27 cellular contexts compared by ENCODE assay signal in genomic region chr18:28153485-28154065, GRCh38. TPM values are rescaled to one million over a fixed set of nuclear protein-coding genes. Genes with fewer than 3 reads are reported as not detected.
DNase-seq lines count a peak whose midpoint lies in the region; ATAC-seq and TF ChIP-seq lines count a peak whose summit lies in the region.
"Had no signal": no experiment of that assay in that cellular context is flagged by ENCODE, and none has a peak within 500 bp of the region (broad histone marks: within the 10 kb centered on the region; RNA-seq: fewer than 3 reads in every experiment).

No MANE protein-coding gene starts in this region.

- no peak overlapping the region for H3K27ac ChIP-seq in OCI-LY3 (ENCODE audit: low read length)
- H3K27ac ChIP-seq: ascending aorta, Peyer's patch, prostate gland, SJSA1, uterus had no signal

- H3K9me3 ChIP-seq in OCI-LY3 (ENCODE audit: insufficient read depth, low read length), result no peaks in the 10 kb centered on the region
- H3K9me3 ChIP-seq: ascending aorta, Peyer's patch, prostate gland, SJSA1, testis, uterus had no signal

- no peaks in the 10 kb centered on the region for H3K27me3 Mint-ChIP-seq in nephron progenitor cell (ENCODE audit: low read depth, poor library complexity)
- H3K27me3 Mint-ChIP-seq in stimulated activated memory B cell treated with anti-CD40 and anti-IgM and Interleukin-4, amounts not matched to agents 10 μg/mL and 1 μg/mL and 100 μg/mL, for 72 hours, result no peaks in the 10 kb centered on the region
- H3K27me3 Mint-ChIP-seq: activated CD4-positive, alpha-beta T cell treated with anti-CD3 and anti-CD28 coated beads, Interleukin-2, amount 10 ng/mL, durations not matched to agents 24 days and 14 days; CD4-positive, alpha-beta T cell; T-helper 17 cell had no signal

- TF ChIP-seq CTCF in OCI-LY3 (IDR thresholded peaks at IDR 0.05; ENCODE audit: low read depth, low read length) (no peak), fibroblast of villous mesenchyme (IDR thresholded peaks at IDR 0.05; ENCODE audit: insufficient read depth, low read depth, low read length) (no peak), nephron progenitor cell (IDR thresholded peaks at IDR 0.05) (no peak)

- peak overlapping the region; percentile 52 for H3K4me2 ChIP-seq in OCI-LY3 (ENCODE audit: low read length)

- peaks cover 8% of the 10 kb centered on the region for H3K36me3 Mint-ChIP-seq in nephron progenitor cell (ENCODE audit: low read depth)
- H3K36me3 Mint-ChIP-seq in stimulated activated memory B cell treated with anti-CD40 and anti-IgM and Interleukin-4, amounts not matched to agents 10 μg/mL and 1 μg/mL and 100 μg/mL, for 72 hours, result no peaks in the 10 kb centered on the region

- H3K4me3 ChIP-seq in OCI-LY3 (ENCODE audit: low read length), result no peak overlapping the region
- no peak overlapping the region for H3K4me3 ChIP-seq in fibroblast of villous mesenchyme (ENCODE audit: low read depth, low read length)
- H3K4me3 ChIP-seq: ascending aorta, Peyer's patch, prostate gland, SJSA1, testis, uterus had no signal

- H3K4me1 ChIP-seq in OCI-LY3 (ENCODE audit: low read length), result peaks cover 13% of the 10 kb centered on the region
- H3K4me1 ChIP-seq: ascending aorta, Peyer's patch, prostate gland, SJSA1, uterus had no signal

- H3K4me3 Mint-ChIP-seq in nephron progenitor cell, result no peak overlapping the region
- no peak overlapping the region for H3K4me3 Mint-ChIP-seq in stimulated activated memory B cell treated with anti-CD40 and anti-IgM and Interleukin-4, amounts not matched to agents 10 μg/mL and 1 μg/mL and 100 μg/mL, for 72 hours
- H3K4me3 Mint-ChIP-seq: activated CD4-positive, alpha-beta T cell treated with anti-CD3 and anti-CD28 coated beads, Interleukin-2, amount 10 ng/mL, durations not matched to agents 24 days and 14 days; CD4-positive, alpha-beta T cell; H9; T-helper 17 cell had no signal

- no peak overlapping the region for H2AFZ ChIP-seq in OCI-LY3 (ENCODE audit: low read depth, low read length)

- ATAC-seq in HG03521 (IDR thresholded peaks at IDR 0.05; ENCODE audit: unreplicated experiment), result no peak
- ATAC-seq in stimulated activated memory B cell treated with anti-CD40 and anti-IgM and Interleukin-4, amounts not matched to agents 10 μg/mL and 1 μg/mL and 100 μg/mL, for 72 hours, result no peak
- ATAC-seq: esophagus mucosa, T-helper 17 cell had no signal

- H3K27ac Mint-ChIP-seq in nephron progenitor cell, result peak overlapping the region; percentile 98
- H3K27ac Mint-ChIP-seq in stimulated activated memory B cell treated with anti-CD40 and anti-IgM and Interleukin-4, amounts not matched to agents 10 μg/mL and 1 μg/mL and 100 μg/mL, for 72 hours, result no peak overlapping the region
- H3K27ac Mint-ChIP-seq: activated CD4-positive, alpha-beta T cell treated with anti-CD3 and anti-CD28 coated beads, Interleukin-2, amount 10 ng/mL, durations not matched to agents 24 days and 14 days; CD4-positive, alpha-beta T cell; T-helper 17 cell had no signal

- H4K20me1 ChIP-seq in OCI-LY3 (ENCODE audit: insufficient read depth, low read length), result no peaks in the 10 kb centered on the region

- DNase-seq in EH (ENCODE audit: low read depth), result peak; percentile 49
- peak; percentile 90 for DNase-seq in fibroblast of villous mesenchyme (ENCODE audit: low read depth)
- DNase-seq in nephron progenitor cell, result no peak
- no peak for DNase-seq in NCI-H748 treated with DMSO at 0.1 percent for 48 hours (lab: John Stamatoyannopoulos, UW)
- DNase-seq: activated CD4-positive, alpha-beta T cell treated with anti-CD3 and anti-CD28 coated beads, Interleukin-2, amount 10 ng/mL, durations not matched to agents 24 days and 14 days; activated naive CD4-positive, alpha-beta T cell treated with anti-CD3 and anti-CD28 coated beads, Interleukin-2, amount 50 U/mL, for 16 hours; CD4-positive, alpha-beta T cell; cerebellar nuclear complex; DMS 273 treated with DMSO at 0.1 percent for 48 hours; effector CD4-positive, alpha-beta T cell; H9; KG1; NCI-H1694; NCI-H345; Peyer's patch; stimulated activated CD4-positive, alpha-beta T cell treated with anti-CD3 and anti-CD28 coated beads, Interleukin-1b, Interleukin-23, amount 100 ng/mL, for 48 hours; T-helper 17 cell; testis; uterus had no signal

- H3K27me3 ChIP-seq in OCI-LY3 (ENCODE audit: low read depth, low read length), result no peaks in the 10 kb centered on the region
- H3K27me3 ChIP-seq: ascending aorta, Peyer's patch, SJSA1, testis, uterus had no signal

- H3K9me3 Mint-ChIP-seq in nephron progenitor cell, result no peaks in the 10 kb centered on the region
- peaks cover 5% of the 10 kb centered on the region for H3K9me3 Mint-ChIP-seq in stimulated activated memory B cell treated with anti-CD40 and anti-IgM and Interleukin-4, amounts not matched to agents 10 μg/mL and 1 μg/mL and 100 μg/mL, for 72 hours
- H3K9me3 Mint-ChIP-seq: activated CD4-positive, alpha-beta T cell treated with anti-CD3 and anti-CD28 coated beads, Interleukin-2, amount 10 ng/mL, durations not matched to agents 24 days and 14 days; CD4-positive, alpha-beta T cell; H9 had no signal

- no peak overlapping the region for H3K9ac ChIP-seq in OCI-LY3 (ENCODE audit: low read length)

- H3K79me2 ChIP-seq in OCI-LY3 (ENCODE audit: low read length), result no peaks in the 10 kb centered on the region

- H3K4me1 Mint-ChIP-seq in nephron progenitor cell, result peaks cover 83% of the 10 kb centered on the region
- no peaks in the 10 kb centered on the region for H3K4me1 Mint-ChIP-seq in stimulated activated memory B cell treated with anti-CD40 and anti-IgM and Interleukin-4, amounts not matched to agents 10 μg/mL and 1 μg/mL and 100 μg/mL, for 72 hours
- H3K4me1 Mint-ChIP-seq: activated CD4-positive, alpha-beta T cell treated with anti-CD3 and anti-CD28 coated beads, Interleukin-2, amount 10 ng/mL, durations not matched to agents 24 days and 14 days; T-helper 17 cell had no signal

- H3K36me3 ChIP-seq in OCI-LY3 (replicated peaks; ENCODE audit: low read depth, low read length), result no peaks in the 10 kb centered on the region
- H3K36me3 ChIP-seq: ascending aorta, Peyer's patch, prostate gland, SJSA1, uterus had no signal

RNA-seq across cellular contexts. Expression of gene CDH2, which starts 23.4 kb away (rescaled TPM):
- 74.7 and 89.2 TPM in 2 replicates for total RNA-seq in fibroblast of villous mesenchyme
- total RNA-seq: CD4-positive, alpha-beta T cell; esophagus mucosa; HT-29 had no signal

Comparison
In these comparisons a context has a peak if more than half of its experiments do, and no peak if none do; other contexts are left out.
1. DNase-seq: peak in EH (single experiment) and fibroblast of villous mesenchyme (single experiment); none in nephron progenitor cell (single experiment) and NCI-H748 treated with DMSO at 0.1 percent for 48 hours (single experiment).